Comparison of ENCODE assay signal across 3 cellular contexts in the genomic region with DNA sequence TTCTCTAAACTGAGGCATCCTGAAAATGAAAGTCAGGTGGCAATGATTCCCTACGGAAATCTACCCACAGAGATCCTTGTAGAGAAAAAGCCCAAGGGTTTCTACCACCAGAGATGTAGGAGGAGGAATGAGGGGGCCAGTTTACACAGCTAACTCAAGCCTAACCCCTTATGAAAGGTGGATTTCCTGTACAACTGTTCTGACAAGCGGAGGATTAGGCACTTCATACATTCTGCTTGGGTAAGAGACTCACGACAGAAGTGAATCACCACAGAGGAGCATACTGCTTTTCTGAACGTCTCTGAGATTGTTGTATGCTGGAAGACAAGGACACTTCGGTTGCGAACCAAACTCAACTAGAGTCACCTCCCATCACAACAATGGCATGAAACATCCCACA.
TF ChIP-seq lines count a peak whose summit lies in the region.

No MANE protein-coding gene starts in this region.

TF ChIP-seq in SK-N-SH, 30 proteins besides CTCF, POLR2A, EP300 and RAD21:
- TF ChIP-seq MXI1 (IDR thresholded peaks at IDR 0.05; ENCODE audit: low read depth, low read length), result no peak
- no peak for TF ChIP-seq ELF1 (IDR thresholded peaks at IDR 0.05)
- TF ChIP-seq NFIC (IDR thresholded peaks at IDR 0.05; ENCODE audit: borderline replicate concordance), result no peak
- TF ChIP-seq RXRA (IDR thresholded peaks at IDR 0.05; ENCODE audit: borderline replicate concordance, low read depth), result no peak
- TF ChIP-seq RCOR1 (IDR thresholded peaks at IDR 0.05; ENCODE audit: low read length), result no peak
- TF ChIP-seq EZH2phosphoT487 (IDR thresholded peaks at IDR 0.05; ENCODE audit: borderline replicate concordance, low read depth), result no peak
- TF ChIP-seq FOXJ3 (CRISPR knock-in tag; IDR thresholded peaks at IDR 0.05), result no peak
- no peak for TF ChIP-seq TEAD4 (IDR thresholded peaks at IDR 0.05; ENCODE audit: borderline replicate concordance, insufficient read depth)
- TF ChIP-seq TAF1 (IDR thresholded peaks at IDR 0.05; ENCODE audit: borderline replicate concordance, low read depth, low read length), result no peak
- TF ChIP-seq, protein P1, sequence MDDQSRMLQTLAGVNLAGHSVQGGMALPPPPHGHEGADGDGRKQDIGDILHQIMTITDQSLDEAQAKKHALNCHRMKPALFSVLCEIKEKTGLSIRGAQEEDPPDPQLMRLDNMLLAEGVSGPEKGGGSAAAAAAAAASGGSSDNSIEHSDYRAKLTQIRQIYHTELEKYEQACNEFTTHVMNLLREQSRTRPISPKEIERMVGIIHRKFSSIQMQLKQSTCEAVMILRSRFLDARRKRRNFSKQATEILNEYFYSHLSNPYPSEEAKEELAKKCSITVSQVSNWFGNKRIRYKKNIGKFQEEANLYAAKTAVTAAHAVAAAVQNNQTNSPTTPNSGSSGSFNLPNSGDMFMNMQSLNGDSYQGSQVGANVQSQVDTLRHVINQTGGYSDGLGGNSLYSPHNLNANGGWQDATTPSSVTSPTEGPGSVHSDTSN (IDR thresholded peaks at IDR 0.05), result no peak

TF ChIP-seq in SK-N-SH treated with all-trans-retinoic acid at 6 μM for 48 hours, 23 proteins besides CTCF, POLR2A, EP300 and RAD21:
- TF ChIP-seq ZFP3 (CRISPR knock-in tag; IDR thresholded peaks at IDR 0.05) (no peak), ZNF70 (CRISPR knock-in tag; IDR thresholded peaks at IDR 0.05) (no peak), OSR1 (CRISPR knock-in tag; IDR thresholded peaks at IDR 0.05) (no peak), SNAI2 (CRISPR knock-in tag; IDR thresholded peaks at IDR 0.05) (no peak), BACH2 (CRISPR knock-in tag; IDR thresholded peaks at IDR 0.05; ENCODE audit: borderline replicate concordance) (no peak), ARNTL (CRISPR knock-in tag; IDR thresholded peaks at IDR 0.05; ENCODE audit: borderline replicate concordance, low read depth) (no peak), ZNF565 (CRISPR knock-in tag; conservative IDR thresholded peaks at IDR 0.05; ENCODE audit: low read depth) (no peak), ZFP30 (CRISPR knock-in tag; IDR thresholded peaks at IDR 0.05) (no peak), ZC3H10 (CRISPR knock-in tag; IDR thresholded peaks at IDR 0.05) (no peak)
- TF ChIP-seq, protein P2, sequence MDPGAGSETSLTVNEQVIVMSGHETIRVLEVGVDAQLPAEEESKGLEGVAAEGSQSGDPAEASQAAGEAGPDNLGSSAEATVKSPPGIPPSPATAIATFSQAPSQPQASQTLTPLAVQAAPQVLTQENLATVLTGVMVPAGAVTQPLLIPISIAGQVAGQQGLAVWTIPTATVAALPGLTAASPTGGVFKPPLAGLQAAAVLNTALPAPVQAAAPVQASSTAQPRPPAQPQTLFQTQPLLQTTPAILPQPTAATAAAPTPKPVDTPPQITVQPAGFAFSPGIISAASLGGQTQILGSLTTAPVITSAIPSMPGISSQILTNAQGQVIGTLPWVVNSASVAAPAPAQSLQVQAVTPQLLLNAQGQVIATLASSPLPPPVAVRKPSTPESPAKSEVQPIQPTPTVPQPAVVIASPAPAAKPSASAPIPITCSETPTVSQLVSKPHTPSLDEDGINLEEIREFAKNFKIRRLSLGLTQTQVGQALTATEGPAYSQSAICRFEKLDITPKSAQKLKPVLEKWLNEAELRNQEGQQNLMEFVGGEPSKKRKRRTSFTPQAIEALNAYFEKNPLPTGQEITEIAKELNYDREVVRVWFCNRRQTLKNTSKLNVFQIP (CRISPR knock-in tag; IDR thresholded peaks at IDR 0.05; ENCODE audit: borderline replicate concordance, low read depth), result no peak
- TF ChIP-seq, protein P3, sequence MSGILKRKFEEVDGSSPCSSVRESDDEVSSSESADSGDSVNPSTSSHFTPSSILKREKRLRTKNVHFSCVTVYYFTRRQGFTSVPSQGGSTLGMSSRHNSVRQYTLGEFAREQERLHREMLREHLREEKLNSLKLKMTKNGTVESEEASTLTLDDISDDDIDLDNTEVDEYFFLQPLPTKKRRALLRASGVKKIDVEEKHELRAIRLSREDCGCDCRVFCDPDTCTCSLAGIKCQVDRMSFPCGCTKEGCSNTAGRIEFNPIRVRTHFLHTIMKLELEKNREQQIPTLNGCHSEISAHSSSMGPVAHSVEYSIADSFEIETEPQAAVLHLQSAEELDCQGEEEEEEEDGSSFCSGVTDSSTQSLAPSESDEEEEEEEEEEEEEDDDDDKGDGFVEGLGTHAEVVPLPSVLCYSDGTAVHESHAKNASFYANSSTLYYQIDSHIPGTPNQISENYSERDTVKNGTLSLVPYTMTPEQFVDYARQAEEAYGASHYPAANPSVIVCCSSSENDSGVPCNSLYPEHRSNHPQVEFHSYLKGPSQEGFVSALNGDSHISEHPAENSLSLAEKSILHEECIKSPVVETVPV (CRISPR knock-in tag; IDR thresholded peaks at IDR 0.05), result no peak

TF ChIP-seq in IMR-90, 13 proteins besides CTCF, POLR2A, EP300 and RAD21:
- TF ChIP-seq RCOR1 (IDR thresholded peaks at IDR 0.05; ENCODE audit: insufficient replicate concordance, low read length) (no peak), FOS (IDR thresholded peaks at IDR 0.05; ENCODE audit: low read depth, low read length) (no peak), RFX5 (IDR thresholded peaks at IDR 0.05; ENCODE audit: low read depth, low read length) (no peak), MAZ (IDR thresholded peaks at IDR 0.05; ENCODE audit: borderline replicate concordance, low read depth, low read length) (no peak), BHLHE40 (IDR thresholded peaks at IDR 0.05; ENCODE audit: low read depth, low read length) (no peak), MAFK (IDR thresholded peaks at IDR 0.05; ENCODE audit: low read depth, low read length) (no peak), MXI1 (IDR thresholded peaks at IDR 0.05; ENCODE audit: borderline replicate concordance, low read depth, low read length) (no peak), SMC3 (IDR thresholded peaks at IDR 0.05; ENCODE audit: low read depth, low read length) (no peak), CHD1 (IDR thresholded peaks at IDR 0.05; ENCODE audit: low read depth, low read length) (no peak), NFE2L2 (IDR thresholded peaks at IDR 0.05; ENCODE audit: low read depth, low read length) (no peak), CEBPB (IDR thresholded peaks at IDR 0.05; ENCODE audit: low read depth, low read length) (no peak)
- TF ChIP-seq, protein P4, sequence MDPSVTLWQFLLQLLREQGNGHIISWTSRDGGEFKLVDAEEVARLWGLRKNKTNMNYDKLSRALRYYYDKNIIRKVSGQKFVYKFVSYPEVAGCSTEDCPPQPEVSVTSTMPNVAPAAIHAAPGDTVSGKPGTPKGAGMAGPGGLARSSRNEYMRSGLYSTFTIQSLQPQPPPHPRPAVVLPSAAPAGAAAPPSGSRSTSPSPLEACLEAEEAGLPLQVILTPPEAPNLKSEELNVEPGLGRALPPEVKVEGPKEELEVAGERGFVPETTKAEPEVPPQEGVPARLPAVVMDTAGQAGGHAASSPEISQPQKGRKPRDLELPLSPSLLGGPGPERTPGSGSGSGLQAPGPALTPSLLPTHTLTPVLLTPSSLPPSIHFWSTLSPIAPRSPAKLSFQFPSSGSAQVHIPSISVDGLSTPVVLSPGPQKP (IDR thresholded peaks at IDR 0.05; ENCODE audit: borderline replicate concordance, low read depth, low read length), result no peak
- TF ChIP-seq, protein P5, sequence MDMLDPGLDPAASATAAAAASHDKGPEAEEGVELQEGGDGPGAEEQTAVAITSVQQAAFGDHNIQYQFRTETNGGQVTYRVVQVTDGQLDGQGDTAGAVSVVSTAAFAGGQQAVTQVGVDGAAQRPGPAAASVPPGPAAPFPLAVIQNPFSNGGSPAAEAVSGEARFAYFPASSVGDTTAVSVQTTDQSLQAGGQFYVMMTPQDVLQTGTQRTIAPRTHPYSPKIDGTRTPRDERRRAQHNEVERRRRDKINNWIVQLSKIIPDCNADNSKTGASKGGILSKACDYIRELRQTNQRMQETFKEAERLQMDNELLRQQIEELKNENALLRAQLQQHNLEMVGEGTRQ (IDR thresholded peaks at IDR 0.05; ENCODE audit: low read depth, low read length), result no peak
